8 cellular contexts compared by ENCODE assay signal in genomic region chr11:3865388-3866193, GRCh38. TPM values are rescaled to one million over a fixed set of nuclear protein-coding genes. Genes with fewer than 3 reads are reported as not detected.
DNase-seq lines count a peak whose midpoint lies in the region; ATAC-seq lines count a peak whose summit lies in the region.

No MANE protein-coding gene starts in this region.

- ATAC-seq in GM18511 (IDR thresholded peaks at IDR 0.05; ENCODE audit: unreplicated experiment) (peak; percentile 32), GM21367 (IDR thresholded peaks at IDR 0.05; ENCODE audit: unreplicated experiment) (no peak)

- no peaks in the 10 kb centered on the region for H3K36me3 ChIP-seq in effector memory CD4-positive, alpha-beta T cell (ENCODE audit: control insufficient read depth, insufficient read depth, low read length)
- no peaks in the 10 kb centered on the region for H3K36me3 ChIP-seq in trophoblast cell (ENCODE audit: control insufficient read depth in 1 of 2, insufficient read depth in 2 of 2, low read length in 2 of 2)

- H2AK5ac ChIP-seq in trophoblast cell (ENCODE audit: low read length) = no peak overlapping the region

- H3K4me1 ChIP-seq in effector memory CD4-positive, alpha-beta T cell (ENCODE audit: control insufficient read depth, insufficient read depth, low read length, poor library complexity, severe bottlenecking) = peaks cover 59% of the 10 kb centered on the region
- peaks cover 14 to 16% of the 10 kb centered on the region in 2 experiments for H3K4me1 ChIP-seq in trophoblast cell (ENCODE audit: control insufficient read depth in 1 of 2, insufficient read depth in 2 of 2, low read length in 2 of 2)

- DNase-seq in NCI-H226 (peak; percentile 77), trophoblast cell (peak; percentile 12 to 66), T-helper 9 cell (no peak), GOT3 (lab: John Stamatoyannopoulos, UW) (no peak)
- DNase-seq in effector memory CD4-positive, alpha-beta T cell = no peak
- DNase-seq in activated CD4-positive, alpha-beta T cell treated with anti-CD3 and anti-CD28 coated beads for 4 hours = no peak

- WGBS in trophoblast cell (ENCODE audit: extremely low coverage, insufficient coverage, insufficient read length) = no CpG with 5 or more reads among the region's 3 CpGs

- no peak overlapping the region for H4K12ac ChIP-seq in trophoblast cell (ENCODE audit: low read depth, low read length)

- H3K79me2 ChIP-seq in trophoblast cell (ENCODE audit: control insufficient read depth, insufficient read depth, low read length, poor library complexity) = no peaks in the 10 kb centered on the region

- no peak overlapping the region for H2BK120ac ChIP-seq in trophoblast cell (ENCODE audit: insufficient read depth, low read length, poor library complexity)

- no peak overlapping the region for H2BK5ac ChIP-seq in trophoblast cell (ENCODE audit: low read depth, low read length, poor library complexity)

- H3K4me2 ChIP-seq in trophoblast cell (ENCODE audit: low read length) = peak overlapping the region; percentile 24

- H3K27me3 ChIP-seq in effector memory CD4-positive, alpha-beta T cell (replicated peaks; ENCODE audit: control insufficient read depth, insufficient read depth, low read length, poor library complexity, severe bottlenecking) = no peaks in the 10 kb centered on the region
- H3K27me3 ChIP-seq in trophoblast cell (ENCODE audit: insufficient read depth, low read length) = no peaks in the 10 kb centered on the region

- H4K91ac ChIP-seq in trophoblast cell (ENCODE audit: low read depth, low read length) = no peak overlapping the region

- peak overlapping the region; percentile 21 for H3K27ac ChIP-seq in effector memory CD4-positive, alpha-beta T cell (ENCODE audit: insufficient read depth, low read length, poor library complexity, severe bottlenecking)
- peak overlapping the region; percentile 24 for H3K27ac ChIP-seq in trophoblast cell (ENCODE audit: low read depth, low read length)

- no peaks in the 10 kb centered on the region for H3K79me1 ChIP-seq in trophoblast cell (ENCODE audit: low read length)

- H2AFZ ChIP-seq in trophoblast cell (ENCODE audit: insufficient read depth, low read length, poor library complexity) = no peak overlapping the region

- no peak overlapping the region for H3K14ac ChIP-seq in trophoblast cell (ENCODE audit: low read length)

- no peak overlapping the region for H3K18ac ChIP-seq in trophoblast cell (ENCODE audit: low read length)

- no peak overlapping the region for H3K4me3 ChIP-seq in effector memory CD4-positive, alpha-beta T cell (ENCODE audit: insufficient read depth, low read depth, low read length, poor library complexity, severe bottlenecking)
- no peak overlapping the region for H3K4me3 ChIP-seq in trophoblast cell (ENCODE audit: low read depth, low read length)

- no peak overlapping the region for H3K9ac ChIP-seq in trophoblast cell (ENCODE audit: low read length)

- H3K9me3 ChIP-seq in effector memory CD4-positive, alpha-beta T cell (ENCODE audit: control insufficient read depth, low read length) = no peaks in the 10 kb centered on the region
- peaks cover 2% of the 10 kb centered on the region for H3K9me3 ChIP-seq in trophoblast cell (ENCODE audit: insufficient read depth, low read depth, low read length)

- H2BK12ac ChIP-seq in trophoblast cell (ENCODE audit: low read length) = no peak overlapping the region

- H4K8ac ChIP-seq in trophoblast cell (ENCODE audit: low read depth, low read length) = no peak overlapping the region

- H3K4ac ChIP-seq in trophoblast cell (ENCODE audit: low read depth, low read length) = no peak overlapping the region

- H3K23ac ChIP-seq in trophoblast cell (ENCODE audit: low read length) = no peak overlapping the region

RNA-seq across cellular contexts. Expression of gene STIM1, which starts 10.1 kb away (rescaled TPM):
- polyA plus RNA-seq in trophoblast cell (2013) = 17.6 and 18.0 TPM in 2 replicates

RNA-seq across cellular contexts. Expression of gene RHOG, which starts 24.8 kb away (rescaled TPM):
- polyA plus RNA-seq in trophoblast cell (2013) = 48.3 and 53.7 TPM in 2 replicates

RNA-seq across cellular contexts. Expression of gene PGAP2, which starts 57.2 kb away (rescaled TPM):
- 24.0 TPM in 2 replicates for polyA plus RNA-seq in trophoblast cell (2013)

Comparison
In these comparisons a context has a peak if more than half of its experiments do, and no peak if none do; other contexts are left out.
1. DNase-seq: peak in NCI-H226 (single experiment) and trophoblast cell (2 of 2); none in effector memory CD4-positive, alpha-beta T cell (0 of 3), T-helper 9 cell (single experiment), GOT3 (single experiment) and activated CD4-positive, alpha-beta T cell treated with anti-CD3 and anti-CD28 coated beads for 4 hours (0 of 2).